Comparison of ENCODE assay signal across 8 cellular contexts in the genomic region with DNA sequence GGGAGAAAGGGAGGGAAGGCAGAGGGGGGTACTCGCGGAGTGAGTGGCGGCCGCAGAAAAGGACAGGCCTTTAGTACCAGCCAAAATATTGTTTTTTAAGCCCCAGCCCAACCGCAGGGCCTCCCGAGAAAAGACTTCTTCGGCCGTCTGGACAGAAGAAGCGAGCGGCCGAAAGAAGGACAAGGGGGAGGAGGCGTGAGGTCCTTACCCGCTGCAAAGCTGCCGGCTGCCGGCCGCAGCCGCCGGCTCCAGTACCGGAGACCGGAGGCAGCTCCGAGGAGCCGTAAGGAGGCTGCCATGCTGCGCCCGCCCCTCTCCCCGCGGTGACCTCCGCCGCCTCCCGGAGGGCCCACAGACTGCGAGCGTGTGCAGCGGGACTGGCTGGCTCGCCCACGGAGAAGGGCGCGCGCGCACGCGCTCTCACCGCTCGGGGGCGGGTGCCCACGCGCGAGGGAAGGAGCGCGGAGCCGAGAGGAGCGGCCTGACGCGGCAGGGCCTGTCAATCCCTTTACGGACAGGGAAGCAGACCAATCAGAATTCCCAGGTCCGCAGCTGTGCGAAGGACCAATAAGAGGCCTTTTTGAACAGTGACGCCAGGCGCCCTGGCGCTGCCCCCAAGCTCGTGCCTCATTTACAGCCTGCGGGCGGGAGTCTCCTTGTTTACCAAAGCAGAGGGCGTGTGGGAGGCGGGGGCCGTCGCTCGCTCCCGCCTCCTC. TPM values are rescaled to one million over a fixed set of nuclear protein-coding genes. Genes with fewer than 3 reads are reported as not detected.
DNase-seq lines count a peak whose midpoint lies in the region; ATAC-seq, FAIRE-seq and TF ChIP-seq lines count a peak whose summit lies in the region.

Gene HIBADH, minus strand, starts transcription at position 394 of the 716 bp plus-strand sequence. Its CDS starts 95 bp downstream, at position 299.

- H3K9me3 Mint-ChIP-seq in WTC11: no peaks in the 10 kb centered on the region

- peaks cover 0 to 8% of the 10 kb centered on the region in 2 donors for H3K4me1 ChIP-seq in small intestine (ENCODE audit: control insufficient read depth in 2 of 2, insufficient read depth in 1 of 2, low read depth in 1 of 2, low read length in 1 of 2)

- peak within 1 kb of the TSS; percentile 66 to 96 for H3K27ac ChIP-seq in small intestine (ENCODE audit: low read depth in 1 of 2, low read length in 1 of 2)

- TF ChIP-seq CTCF in WTC11 (IDR thresholded peaks at IDR 0.05) (no peak), cardiac fibroblast (IDR thresholded peaks at IDR 0.05; ENCODE audit: low read depth, low read length) (no peak)

- WGBS in small intestine, 3 donors: 0 to 1% (median 0%) methylated on average over 65 to 67 of the region's 67 CpGs

- no peaks in the 10 kb centered on the region for H3K36me3 Mint-ChIP-seq in WTC11

- DNase-seq in AG08395 (ENCODE audit: low spot score): peak; percentile 99
- DNase-seq in NCI-H226: peak; percentile 100
- peak; percentile 97 for DNase-seq in WTC11 (ENCODE audit: low spot score)
- DNase-seq in cardiac fibroblast (ENCODE audit: low read depth in 2 of 2): peak; percentile 100
- DNase-seq in iPS-NIHi11 (ENCODE audit: low spot score): peak; percentile 97
- DNase-seq in small intestine: peak; percentile 100

- no peaks in the 10 kb centered on the region for H3K36me3 ChIP-seq in small intestine (ENCODE audit: control insufficient read depth in 2 of 2, insufficient read depth in 2 of 2, low read length in 2 of 2)

- H3K27me3 Mint-ChIP-seq in WTC11 (ENCODE audit: low read depth): peaks cover 8% of the 10 kb centered on the region

- ATAC-seq in GM18909 (IDR thresholded peaks at IDR 0.05; ENCODE audit: poor library complexity, unreplicated experiment) (peak; percentile 99), HG03175 (IDR thresholded peaks at IDR 0.05; ENCODE audit: unreplicated experiment) (peak; percentile 100), WTC11 (peak; percentile 98)

- FAIRE-seq in small intestine (lab: Jason Lieb, UNC): no peak

- H3K4me1 Mint-ChIP-seq in WTC11: peaks cover 17% of the 10 kb centered on the region

- H3K9me3 ChIP-seq in small intestine (ENCODE audit: control insufficient read depth, low read depth): no peaks in the 10 kb centered on the region

- H3K4me3 Mint-ChIP-seq in WTC11: peak within 1 kb of the TSS; percentile 83

- H3K27me3 ChIP-seq in small intestine (ENCODE audit: control insufficient read depth in 2 of 2, insufficient read depth in 2 of 2, low read length in 2 of 2): no peaks in the 10 kb centered on the region

- H3K4me3 ChIP-seq in cardiac fibroblast (replicated peaks in 1 of 2; ENCODE audit: low read depth in 2 of 2, low read length in 2 of 2) (peak within 1 kb of the TSS; percentile 78 to 79), small intestine (ENCODE audit: low read depth in 1 of 2, low read length in 2 of 2) (peak within 1 kb of the TSS; percentile 79 to 80)

- POLR2A ChIA-PET in WTC11 (lab: Charles Lee): interaction anchor here (0.9 to 1.6 kb wide), 5 partner anchors 30 to 244 kb away, joined by 3 to 7 read pairs (median 4); partner anchors contain the start of gene TAX1BP1

- CTCF ChIA-PET in WTC11 (lab: Charles Lee): interaction anchor here (0.6 to 1.5 kb wide), 7 partner anchors 18 to 467 kb away, joined by 3 to 5 read pairs (median 4); no protein-coding TSS in a partner anchor

- peak within 1 kb of the TSS; percentile 36 for H3K27ac Mint-ChIP-seq in WTC11

TF ChIP-seq in WTC11, 78 proteins besides CTCF, POLR2A, EP300 and RAD21 (continues in another document):
- TF ChIP-seq, protein P1, sequence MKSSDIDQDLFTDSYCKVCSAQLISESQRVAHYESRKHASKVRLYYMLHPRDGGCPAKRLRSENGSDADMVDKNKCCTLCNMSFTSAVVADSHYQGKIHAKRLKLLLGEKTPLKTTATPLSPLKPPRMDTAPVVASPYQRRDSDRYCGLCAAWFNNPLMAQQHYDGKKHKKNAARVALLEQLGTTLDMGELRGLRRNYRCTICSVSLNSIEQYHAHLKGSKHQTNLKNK (CRISPR knock-in tag; IDR thresholded peaks at IDR 0.05): no peak
- TF ChIP-seq SMAD4 (CRISPR knock-in tag; IDR thresholded peaks at IDR 0.05) (no peak), ATF1 (CRISPR knock-in tag; IDR thresholded peaks at IDR 0.05) (no peak), ETV6 (CRISPR knock-in tag; IDR thresholded peaks at IDR 0.05) (0 out of 2 replicates have a peak, but pooled peaks have one; percentile 60), PRRX2 (CRISPR knock-in tag; IDR thresholded peaks at IDR 0.05) (no peak), FOXP1 (CRISPR knock-in tag; IDR thresholded peaks at IDR 0.05; ENCODE audit: borderline replicate concordance) (0 out of 2 replicates have a peak, but pooled peaks have one; percentile 20), MAX (CRISPR knock-in tag; IDR thresholded peaks at IDR 0.05) (peak; percentile 80; the same call in 1 of the 2 replicates), ESRRA (CRISPR knock-in tag; IDR thresholded peaks at IDR 0.05; ENCODE audit: borderline replicate concordance) (0 out of 2 replicates have a peak, but pooled peaks have one; percentile 50), ZNF281 (CRISPR knock-in tag; IDR thresholded peaks at IDR 0.05) (no peak), HMGA2 (CRISPR knock-in tag; IDR thresholded peaks at IDR 0.05) (no peak), CREM (CRISPR knock-in tag; IDR thresholded peaks at IDR 0.05) (peak; percentile 53; the same call in 1 of the 2 replicates), E2F4 (CRISPR knock-in tag; IDR thresholded peaks at IDR 0.05; ENCODE audit: borderline replicate concordance, low read depth) (no peak)
- TF ChIP-seq, protein P2, sequence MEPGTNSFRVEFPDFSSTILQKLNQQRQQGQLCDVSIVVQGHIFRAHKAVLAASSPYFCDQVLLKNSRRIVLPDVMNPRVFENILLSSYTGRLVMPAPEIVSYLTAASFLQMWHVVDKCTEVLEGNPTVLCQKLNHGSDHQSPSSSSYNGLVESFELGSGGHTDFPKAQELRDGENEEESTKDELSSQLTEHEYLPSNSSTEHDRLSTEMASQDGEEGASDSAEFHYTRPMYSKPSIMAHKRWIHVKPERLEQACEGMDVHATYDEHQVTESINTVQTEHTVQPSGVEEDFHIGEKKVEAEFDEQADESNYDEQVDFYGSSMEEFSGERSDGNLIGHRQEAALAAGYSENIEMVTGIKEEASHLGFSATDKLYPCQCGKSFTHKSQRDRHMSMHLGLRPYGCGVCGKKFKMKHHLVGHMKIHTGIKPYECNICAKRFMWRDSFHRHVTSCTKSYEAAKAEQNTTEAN (CRISPR knock-in tag; IDR thresholded peaks at IDR 0.05): no peak
- TF ChIP-seq, protein P3, sequence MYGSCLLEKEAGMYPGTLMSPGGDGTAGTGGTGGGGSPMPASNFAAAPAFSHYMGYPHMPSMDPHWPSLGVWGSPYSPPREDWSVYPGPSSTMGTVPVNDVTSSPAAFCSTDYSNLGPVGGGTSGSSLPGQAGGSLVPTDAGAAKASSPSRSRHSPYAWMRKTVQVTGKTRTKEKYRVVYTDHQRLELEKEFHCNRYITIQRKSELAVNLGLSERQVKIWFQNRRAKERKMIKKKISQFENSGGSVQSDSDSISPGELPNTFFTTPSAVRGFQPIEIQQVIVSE (CRISPR knock-in tag; IDR thresholded peaks at IDR 0.05; ENCODE audit: borderline replicate concordance): no peak
- TF ChIP-seq, protein P4, sequence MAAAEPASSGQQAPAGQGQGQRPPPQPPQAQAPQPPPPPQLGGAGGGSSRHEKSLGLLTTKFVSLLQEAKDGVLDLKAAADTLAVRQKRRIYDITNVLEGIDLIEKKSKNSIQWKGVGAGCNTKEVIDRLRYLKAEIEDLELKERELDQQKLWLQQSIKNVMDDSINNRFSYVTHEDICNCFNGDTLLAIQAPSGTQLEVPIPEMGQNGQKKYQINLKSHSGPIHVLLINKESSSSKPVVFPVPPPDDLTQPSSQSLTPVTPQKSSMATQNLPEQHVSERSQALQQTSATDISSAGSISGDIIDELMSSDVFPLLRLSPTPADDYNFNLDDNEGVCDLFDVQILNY (CRISPR knock-in tag; IDR thresholded peaks at IDR 0.05): peak; percentile 55; the same call in 1 of the 2 replicates

RNA-seq across cellular contexts. Expression of gene HIBADH, which starts in this region (rescaled TPM):
- 27.9 to 37.7 TPM (median 37.0 TPM) in 3 replicates for total RNA-seq in WTC11 (2021)
- 10 to 100 TPM; 30.5 to 50.8 (median 44.9) TPM for polyA plus RNA-seq in small intestine

Comparison
In these comparisons a context has a peak if more than half of its experiments do, and no peak if none do; other contexts are left out.
1. Peak in every context shown above with its lines: DNase-seq, ATAC-seq, H3K4me3 ChIP-seq and H3K27ac ChIP-seq.